Comparison of ENCODE assay signal across 1 cellular context in the genomic region with DNA sequence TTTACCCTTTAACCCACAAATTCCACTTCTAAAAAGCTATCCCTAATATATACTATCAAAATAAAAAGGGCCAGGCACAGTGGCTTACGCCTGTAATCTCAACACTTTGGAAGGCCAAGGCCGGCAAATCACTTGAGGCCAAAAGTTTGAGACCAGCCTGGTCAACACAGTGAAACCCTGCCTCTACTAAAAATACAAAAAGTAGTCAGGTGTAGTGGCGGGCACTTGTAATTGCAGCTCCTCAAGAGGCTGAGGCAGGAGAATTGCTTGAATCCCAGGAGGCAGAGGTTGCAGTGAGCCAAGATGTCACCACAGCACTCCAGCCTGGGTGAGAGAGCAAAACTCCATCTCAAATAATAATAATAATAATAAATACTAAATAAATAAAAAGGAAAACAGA.
TF ChIP-seq lines count a peak whose summit lies in the region.

No MANE protein-coding gene starts in this region.

TF ChIP-seq in WTC11, 78 proteins besides CTCF, POLR2A, EP300 and RAD21 (continued from another document):
- TF ChIP-seq, protein P1, sequence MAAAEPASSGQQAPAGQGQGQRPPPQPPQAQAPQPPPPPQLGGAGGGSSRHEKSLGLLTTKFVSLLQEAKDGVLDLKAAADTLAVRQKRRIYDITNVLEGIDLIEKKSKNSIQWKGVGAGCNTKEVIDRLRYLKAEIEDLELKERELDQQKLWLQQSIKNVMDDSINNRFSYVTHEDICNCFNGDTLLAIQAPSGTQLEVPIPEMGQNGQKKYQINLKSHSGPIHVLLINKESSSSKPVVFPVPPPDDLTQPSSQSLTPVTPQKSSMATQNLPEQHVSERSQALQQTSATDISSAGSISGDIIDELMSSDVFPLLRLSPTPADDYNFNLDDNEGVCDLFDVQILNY (CRISPR knock-in tag; IDR thresholded peaks at IDR 0.05) = no peak
- TF ChIP-seq SMAD4 (CRISPR knock-in tag; IDR thresholded peaks at IDR 0.05) (no peak), NFYB (CRISPR knock-in tag; conservative IDR thresholded peaks at IDR 0.05; ENCODE audit: low read depth) (no peak), IRF2 (CRISPR knock-in tag; IDR thresholded peaks at IDR 0.05; ENCODE audit: borderline replicate concordance, low read depth) (no peak), ESRRA (CRISPR knock-in tag; IDR thresholded peaks at IDR 0.05; ENCODE audit: borderline replicate concordance) (no peak)
- TF ChIP-seq, protein P2, sequence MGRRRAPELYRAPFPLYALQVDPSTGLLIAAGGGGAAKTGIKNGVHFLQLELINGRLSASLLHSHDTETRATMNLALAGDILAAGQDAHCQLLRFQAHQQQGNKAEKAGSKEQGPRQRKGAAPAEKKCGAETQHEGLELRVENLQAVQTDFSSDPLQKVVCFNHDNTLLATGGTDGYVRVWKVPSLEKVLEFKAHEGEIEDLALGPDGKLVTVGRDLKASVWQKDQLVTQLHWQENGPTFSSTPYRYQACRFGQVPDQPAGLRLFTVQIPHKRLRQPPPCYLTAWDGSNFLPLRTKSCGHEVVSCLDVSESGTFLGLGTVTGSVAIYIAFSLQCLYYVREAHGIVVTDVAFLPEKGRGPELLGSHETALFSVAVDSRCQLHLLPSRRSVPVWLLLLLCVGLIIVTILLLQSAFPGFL (CRISPR knock-in tag; IDR thresholded peaks at IDR 0.05; ENCODE audit: borderline replicate concordance) = no peak
- TF ChIP-seq, protein P3, sequence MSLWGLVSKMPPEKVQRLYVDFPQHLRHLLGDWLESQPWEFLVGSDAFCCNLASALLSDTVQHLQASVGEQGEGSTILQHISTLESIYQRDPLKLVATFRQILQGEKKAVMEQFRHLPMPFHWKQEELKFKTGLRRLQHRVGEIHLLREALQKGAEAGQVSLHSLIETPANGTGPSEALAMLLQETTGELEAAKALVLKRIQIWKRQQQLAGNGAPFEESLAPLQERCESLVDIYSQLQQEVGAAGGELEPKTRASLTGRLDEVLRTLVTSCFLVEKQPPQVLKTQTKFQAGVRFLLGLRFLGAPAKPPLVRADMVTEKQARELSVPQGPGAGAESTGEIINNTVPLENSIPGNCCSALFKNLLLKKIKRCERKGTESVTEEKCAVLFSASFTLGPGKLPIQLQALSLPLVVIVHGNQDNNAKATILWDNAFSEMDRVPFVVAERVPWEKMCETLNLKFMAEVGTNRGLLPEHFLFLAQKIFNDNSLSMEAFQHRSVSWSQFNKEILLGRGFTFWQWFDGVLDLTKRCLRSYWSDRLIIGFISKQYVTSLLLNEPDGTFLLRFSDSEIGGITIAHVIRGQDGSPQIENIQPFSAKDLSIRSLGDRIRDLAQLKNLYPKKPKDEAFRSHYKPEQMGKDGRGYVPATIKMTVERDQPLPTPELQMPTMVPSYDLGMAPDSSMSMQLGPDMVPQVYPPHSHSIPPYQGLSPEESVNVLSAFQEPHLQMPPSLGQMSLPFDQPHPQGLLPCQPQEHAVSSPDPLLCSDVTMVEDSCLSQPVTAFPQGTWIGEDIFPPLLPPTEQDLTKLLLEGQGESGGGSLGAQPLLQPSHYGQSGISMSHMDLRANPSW (CRISPR knock-in tag; conservative IDR thresholded peaks at IDR 0.05; ENCODE audit: low read depth) = no peak
